33 cellular contexts compared by ENCODE assay signal in genomic region chr22:27447316-27447715, GRCh38.
"Had no signal": no experiment of that assay in that cellular context is flagged by ENCODE, and none has a peak within 500 bp of the region (broad histone marks: within the 10 kb centered on the region; RNA-seq: fewer than 3 reads in every experiment).

No MANE protein-coding gene starts in this region.

- H3K9me3 ChIP-seq: adrenal gland had no signal

- H3K4me3 ChIP-seq: adrenal gland, body of pancreas, breast epithelium had no signal

- ATAC-seq: activated CD8-positive, alpha-beta T cell treated with anti-CD3 and anti-CD28 coated beads for 36 hours; activated naive CD4-positive, alpha-beta T cell treated with anti-CD3 and anti-CD28 coated beads, Interleukin-2, amount 50 U/mL, for 72 hours; activated T-cell treated with anti-CD3 and anti-CD28 coated beads, Interleukin-2, amount 50 U/mL, for 4 hours; activated T-cell treated with anti-CD3 and anti-CD28 coated beads, Interleukin-2, amount 50 U/mL, for 72 hours; activated T-helper 17 cell treated with anti-CD3 and anti-CD28 coated beads, Interleukin-2, amount 50 U/mL, for 72 hours; body of pancreas had no signal

- FAIRE-seq: astrocyte, TTC549 had no signal

- H3K4me1 ChIP-seq: adrenal gland, body of pancreas, breast epithelium had no signal

- H3K36me3 ChIP-seq: adrenal gland, brain microvascular endothelial cell, breast epithelium had no signal

- H3K27ac ChIP-seq: adrenal gland, body of pancreas, brain microvascular endothelial cell, breast epithelium, VCaP had no signal

- H3K27me3 ChIP-seq: adrenal gland, body of pancreas, brain microvascular endothelial cell, breast epithelium had no signal

- DNase-seq: activated B cell treated with CpG ODN at 0.5 μM for 24 hours; activated CD4-positive, alpha-beta memory T cell treated with anti-CD3 and anti-CD28 coated beads for 36 hours; activated CD4-positive, alpha-beta T cell treated with anti-CD3 and anti-CD28 coated beads for 4 hours; activated CD4-positive, alpha-beta T cell treated with anti-CD3 and anti-CD28 coated beads, Interleukin-2, amount 10 ng/mL, durations not matched to agents 24 days and 14 days; activated CD4-positive, alpha-beta T cell treated with anti-CD3 and anti-CD28 coated beads, Interleukin-2, amount 50 U/mL, for 1 hour; activated CD4-positive, alpha-beta T cell treated with anti-CD3 and anti-CD28 coated beads, Interleukin-2, amount 50 U/mL, for 4 hours; activated CD4-positive, CD25-positive, alpha-beta regulatory T cell treated with anti-CD3 and anti-CD28 coated beads, Interleukin-2, amount 50 U/mL, for 72 hours; activated CD8-positive, alpha-beta memory T cell treated with anti-CD3 and anti-CD28 coated beads, Interleukin-2, amount 50 U/mL, for 4 hours; activated CD8-positive, alpha-beta T cell treated with anti-CD3 and anti-CD28 coated beads for 36 hours; activated effector memory CD4-positive, alpha-beta T cell treated with anti-CD3 and anti-CD28 coated beads, Interleukin-2, amount 50 U/mL, for 16 hours; activated gamma-delta T cell treated with Interleukin-2 at 50 U/mL for 16 hours; activated naive CD4-positive, alpha-beta T cell; activated naive CD4-positive, alpha-beta T cell treated with anti-CD3 and anti-CD28 coated beads, Interleukin-2, amount 10 ng/mL, durations not matched to agents 7 days and 5 days; activated naive CD8-positive, alpha-beta T cell treated with anti-CD3 and anti-CD28 coated beads for 36 hours; activated T-cell treated with anti-CD3 and anti-CD28 coated beads for 4 hours; activated T-cell treated with anti-CD3 and anti-CD28 coated beads, Interleukin-2, amount 50 U/mL, for 1 hour; activated T-cell treated with anti-CD3 and anti-CD28 coated beads, Interleukin-2, amount 50 U/mL, for 4 hours; activated T-cell treated with anti-CD3 and anti-CD28 coated beads, Interleukin-2, amount 50 U/mL, for 72 hours; adrenal gland; amniotic stem cell; aorta; body of pancreas; brain microvascular endothelial cell; central memory CD4-positive, alpha-beta T cell; T-helper 1 cell; T-helper 2 cell; T-helper 9 cell had no signal
